1 cellular context compared by ENCODE assay signal in the genomic region with DNA sequence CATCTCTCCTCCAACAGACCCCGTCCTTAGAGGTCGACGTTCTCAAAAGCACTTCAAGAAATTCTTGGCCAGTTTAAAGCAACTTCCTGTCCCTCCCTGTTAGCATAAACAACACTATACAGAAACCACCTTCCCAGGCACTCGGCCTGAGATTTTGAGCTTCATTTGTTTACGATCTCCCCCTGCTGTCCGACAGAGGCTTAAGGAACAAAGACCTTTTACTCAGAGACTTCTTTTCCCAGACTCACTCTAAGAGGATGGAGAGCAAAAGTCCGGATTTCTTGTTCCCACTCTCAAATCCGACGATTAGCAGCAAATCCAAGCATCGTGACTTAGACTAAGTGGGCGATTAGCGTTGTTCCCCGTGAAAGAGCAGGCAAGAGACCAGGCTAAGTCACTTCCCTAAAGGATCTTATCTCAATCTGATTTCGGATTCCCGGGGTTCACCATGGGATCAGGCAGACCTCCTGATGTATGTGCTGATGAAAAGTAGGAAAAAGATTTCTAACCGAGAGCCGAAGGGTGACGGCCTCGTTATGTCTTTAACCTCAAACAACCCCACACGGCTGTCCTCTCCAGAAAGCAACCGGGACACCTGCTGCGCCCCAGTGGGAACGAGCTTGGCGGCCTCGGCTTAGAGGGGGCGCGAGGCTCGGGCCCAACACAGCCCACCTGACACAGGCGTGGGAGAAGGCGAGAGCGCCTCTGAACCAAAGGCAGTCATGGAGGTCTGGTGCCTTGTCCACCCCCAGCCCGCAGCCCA.
TF ChIP-seq lines count a peak whose summit lies in the region.

No MANE protein-coding gene starts in this region.

TF ChIP-seq in GM23338, 12 proteins besides CTCF, POLR2A, EP300 and RAD21:
- TF ChIP-seq, protein P1, sequence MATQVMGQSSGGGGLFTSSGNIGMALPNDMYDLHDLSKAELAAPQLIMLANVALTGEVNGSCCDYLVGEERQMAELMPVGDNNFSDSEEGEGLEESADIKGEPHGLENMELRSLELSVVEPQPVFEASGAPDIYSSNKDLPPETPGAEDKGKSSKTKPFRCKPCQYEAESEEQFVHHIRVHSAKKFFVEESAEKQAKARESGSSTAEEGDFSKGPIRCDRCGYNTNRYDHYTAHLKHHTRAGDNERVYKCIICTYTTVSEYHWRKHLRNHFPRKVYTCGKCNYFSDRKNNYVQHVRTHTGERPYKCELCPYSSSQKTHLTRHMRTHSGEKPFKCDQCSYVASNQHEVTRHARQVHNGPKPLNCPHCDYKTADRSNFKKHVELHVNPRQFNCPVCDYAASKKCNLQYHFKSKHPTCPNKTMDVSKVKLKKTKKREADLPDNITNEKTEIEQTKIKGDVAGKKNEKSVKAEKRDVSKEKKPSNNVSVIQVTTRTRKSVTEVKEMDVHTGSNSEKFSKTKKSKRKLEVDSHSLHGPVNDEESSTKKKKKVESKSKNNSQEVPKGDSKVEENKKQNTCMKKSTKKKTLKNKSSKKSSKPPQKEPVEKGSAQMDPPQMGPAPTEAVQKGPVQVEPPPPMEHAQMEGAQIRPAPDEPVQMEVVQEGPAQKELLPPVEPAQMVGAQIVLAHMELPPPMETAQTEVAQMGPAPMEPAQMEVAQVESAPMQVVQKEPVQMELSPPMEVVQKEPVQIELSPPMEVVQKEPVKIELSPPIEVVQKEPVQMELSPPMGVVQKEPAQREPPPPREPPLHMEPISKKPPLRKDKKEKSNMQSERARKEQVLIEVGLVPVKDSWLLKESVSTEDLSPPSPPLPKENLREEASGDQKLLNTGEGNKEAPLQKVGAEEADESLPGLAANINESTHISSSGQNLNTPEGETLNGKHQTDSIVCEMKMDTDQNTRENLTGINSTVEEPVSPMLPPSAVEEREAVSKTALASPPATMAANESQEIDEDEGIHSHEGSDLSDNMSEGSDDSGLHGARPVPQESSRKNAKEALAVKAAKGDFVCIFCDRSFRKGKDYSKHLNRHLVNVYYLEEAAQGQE (IDR thresholded peaks at IDR 0.05; ENCODE audit: unreplicated experiment) = no peak
